Comparison of ENCODE assay signal across 8 cellular contexts in the genomic region with DNA sequence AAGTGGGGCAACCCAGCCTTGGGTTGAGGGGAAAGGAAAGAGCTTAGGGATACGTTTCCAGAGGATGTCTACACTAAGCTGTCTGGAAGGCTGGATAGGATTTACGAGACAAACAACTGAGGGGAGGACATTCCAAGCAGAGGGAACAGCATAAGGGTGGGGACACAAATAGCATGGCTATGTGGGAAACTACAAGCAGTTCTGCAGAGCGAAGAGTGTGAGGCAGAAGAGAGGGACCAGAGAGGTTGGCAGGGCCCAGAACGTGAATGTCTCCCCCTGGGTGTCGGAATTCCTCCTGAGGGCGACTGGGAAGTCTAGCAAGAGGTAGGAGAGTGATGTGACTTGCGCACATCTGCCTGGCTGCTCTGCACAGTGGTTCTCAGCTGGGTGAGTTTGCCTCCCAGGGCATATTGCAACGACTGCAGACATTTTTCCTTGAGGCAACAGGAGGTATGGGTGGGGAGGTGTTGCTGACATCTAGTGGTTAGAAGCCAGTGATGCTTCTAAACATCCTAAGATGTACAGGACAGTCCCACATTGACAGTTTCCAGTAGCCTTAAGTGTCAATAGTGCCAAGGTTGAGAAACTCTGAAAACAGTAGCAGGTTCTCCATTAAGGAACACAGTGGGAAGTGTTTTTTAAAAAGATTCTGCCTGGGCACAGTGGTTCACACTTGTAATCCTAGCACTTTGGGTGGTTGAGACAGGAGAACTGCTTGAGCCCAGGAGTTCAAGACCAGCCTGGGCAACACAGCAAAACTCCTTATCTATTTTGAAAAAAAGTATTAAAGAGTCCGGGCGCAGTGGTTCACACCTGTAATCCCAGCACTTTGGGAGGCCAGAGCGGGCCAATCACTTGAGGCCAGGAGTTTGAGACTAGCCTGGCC. TPM values are rescaled to one million over a fixed set of nuclear protein-coding genes. Genes with fewer than 3 reads are reported as not detected.
DNase-seq lines count a peak whose midpoint lies in the region; ATAC-seq and TF ChIP-seq lines count a peak whose summit lies in the region.

No MANE protein-coding gene starts in this region.

- peak; percentile 80 for DNase-seq in AG08395 (ENCODE audit: low spot score)
- peak; percentile 70 for DNase-seq in GM12865 (ENCODE audit: low read depth)
- peak; percentile 44 for DNase-seq in NCI-H1694 treated with DMSO at 0.1 percent for 48 hours (lab: John Stamatoyannopoulos, UW)
- peak; percentile 17 for DNase-seq in epidermal melanocyte (ENCODE audit: insufficient read length, low spot score)
- DNase-seq in natural killer cell treated with Interleukin-12 subunit alpha and Interleukin-12 subunit beta and Interleukin-15 and Interleukin-18, amount 100 ng/mL, for 72 hours (ENCODE audit: low spot score) = no peak
- DNase-seq in NCI-H1048 (lab: John Stamatoyannopoulos, UW) = no peak

- H3K36me3 Mint-ChIP-seq in natural killer cell treated with Interleukin-12 subunit alpha and Interleukin-12 subunit beta and Interleukin-15 and Interleukin-18, amount 100 ng/mL, for 72 hours = no peaks in the 10 kb centered on the region

- H3K27ac Mint-ChIP-seq in natural killer cell treated with Interleukin-12 subunit alpha and Interleukin-12 subunit beta and Interleukin-15 and Interleukin-18, amount 100 ng/mL, for 72 hours = peak overlapping the region in 1 of 2 donors; percentile 31

- peak; percentile 79 for ATAC-seq in HG02588 (IDR thresholded peaks at IDR 0.05; ENCODE audit: unreplicated experiment)
- peak; percentile 61 to 77 for ATAC-seq in natural killer cell treated with Interleukin-12 subunit alpha and Interleukin-12 subunit beta and Interleukin-15 and Interleukin-18, amount 100 ng/mL, for 72 hours

- TF ChIP-seq CTCF in GM12865 (IDR thresholded peaks at IDR 0.05; ENCODE audit: insufficient read depth, low read depth, low read length, missing control alignments) (peak; percentile 61), WI38 (IDR thresholded peaks at IDR 0.05; ENCODE audit: low read depth, low read length) (peak; percentile 67)

- no peak overlapping the region for H3K4me3 ChIP-seq in GM12865 (ENCODE audit: low read depth, low read length)
- no peak overlapping the region for H3K4me3 ChIP-seq in WI38 (ENCODE audit: low read depth, low read length)

- no peaks in the 10 kb centered on the region for H3K27me3 Mint-ChIP-seq in natural killer cell treated with Interleukin-12 subunit alpha and Interleukin-12 subunit beta and Interleukin-15 and Interleukin-18, amount 100 ng/mL, for 72 hours

- H3K4me1 Mint-ChIP-seq in natural killer cell treated with Interleukin-12 subunit alpha and Interleukin-12 subunit beta and Interleukin-15 and Interleukin-18, amount 100 ng/mL, for 72 hours (ENCODE audit: low read depth in 2 of 2) = peaks cover 7 to 8% of the 10 kb centered on the region in 2 donors

- H3K9me3 Mint-ChIP-seq in natural killer cell treated with Interleukin-12 subunit alpha and Interleukin-12 subunit beta and Interleukin-15 and Interleukin-18, amount 100 ng/mL, for 72 hours = no peaks in the 10 kb centered on the region

- H3K4me3 Mint-ChIP-seq in natural killer cell treated with Interleukin-12 subunit alpha and Interleukin-12 subunit beta and Interleukin-15 and Interleukin-18, amount 100 ng/mL, for 72 hours = no peak overlapping the region

RNA-seq across cellular contexts. Expression of a gene that starts 9.2 kb away (rescaled TPM):
- 10 to 100 TPM; 65.0 to 86.0 TPM for total RNA-seq in natural killer cell treated with Interleukin-12 subunit alpha and Interleukin-12 subunit beta and Interleukin-15 and Interleukin-18, amount 100 ng/mL, for 72 hours

RNA-seq across cellular contexts. Expression of a gene that starts 9.3 kb away (rescaled TPM):
- total RNA-seq in natural killer cell treated with Interleukin-12 subunit alpha and Interleukin-12 subunit beta and Interleukin-15 and Interleukin-18, amount 100 ng/mL, for 72 hours = 10 to 100 TPM; 21.6 to 32.3 TPM

RNA-seq across cellular contexts. Expression of a gene that starts 14.9 kb away (rescaled TPM):
- not detected for total RNA-seq in natural killer cell treated with Interleukin-12 subunit alpha and Interleukin-12 subunit beta and Interleukin-15 and Interleukin-18, amount 100 ng/mL, for 72 hours

RNA-seq across cellular contexts. Expression of a gene that starts 28.0 kb away (rescaled TPM):
- total RNA-seq in natural killer cell treated with Interleukin-12 subunit alpha and Interleukin-12 subunit beta and Interleukin-15 and Interleukin-18, amount 100 ng/mL, for 72 hours = 10 to 100 TPM; 14.6 to 15.3 TPM

Comparison
In these comparisons a context has a peak if more than half of its experiments do, and no peak if none do; other contexts are left out.
1. DNase-seq: peak in AG08395 (single experiment), GM12865 (single experiment), NCI-H1694 treated with DMSO at 0.1 percent for 48 hours (single experiment) and epidermal melanocyte (single experiment); none in natural killer cell treated with Interleukin-12 subunit alpha and Interleukin-12 subunit beta and Interleukin-15 and Interleukin-18, amount 100 ng/mL, for 72 hours (single experiment) and NCI-H1048 (single experiment).